ENCODE assay signal across 1 cellular context in genomic region chr13:41013834-41014233, GRCh38.
TF ChIP-seq lines count a peak whose summit lies in the region.

No MANE protein-coding gene starts in this region.

TF ChIP-seq in K562, 482 proteins besides CTCF, POLR2A, EP300 and RAD21:
- TF ChIP-seq RFX7 (CRISPR knock-in tag; IDR thresholded peaks at IDR 0.05) (no peak), SREBF1 (IDR thresholded peaks at IDR 0.05; ENCODE audit: borderline replicate concordance, low read depth, low read length) (no peak), CREM (IDR thresholded peaks at IDR 0.05; ENCODE audit: low read depth) (no peak), NUFIP1 (IDR thresholded peaks at IDR 0.05; ENCODE audit: partially characterized antibody) (no peak), PPARD (CRISPR knock-in tag; IDR thresholded peaks at IDR 0.05) (no peak), ZKSCAN1 (IDR thresholded peaks at IDR 0.05; ENCODE audit: low read depth, low read length) (no peak), ZNF174 (CRISPR knock-in tag; IDR thresholded peaks at IDR 0.05) (no peak), ETV5 (CRISPR knock-in tag; IDR thresholded peaks at IDR 0.05; ENCODE audit: low read depth) (no peak), ZNF23 (CRISPR knock-in tag; IDR thresholded peaks at IDR 0.05) (no peak), KHSRP (IDR thresholded peaks at IDR 0.05) (no peak), ZNF239 (CRISPR knock-in tag; IDR thresholded peaks at IDR 0.05) (no peak), ZNF311 (CRISPR knock-in tag; IDR thresholded peaks at IDR 0.05) (no peak), KLF1 (tag; IDR thresholded peaks at IDR 0.05) (no peak), ZNF280A (IDR thresholded peaks at IDR 0.05; ENCODE audit: low read depth, partially characterized antibody) (no peak), TRIM28 (IDR thresholded peaks at IDR 0.05) (no peak), SRSF9 (IDR thresholded peaks at IDR 0.05; ENCODE audit: borderline replicate concordance, low read depth, low read length) (no peak), TRIM25 (IDR thresholded peaks at IDR 0.05; ENCODE audit: borderline replicate concordance) (no peak), RBBP5 (IDR thresholded peaks at IDR 0.05; ENCODE audit: borderline replicate concordance, insufficient read depth, low read length, poor library complexity, severe bottlenecking) (no peak)
TF ChIP-seq in K562: peak in this region for 0.
